Comparison of ENCODE assay signal across 1 cellular context in genomic region chr3:124867511-124867910, GRCh38.
TF ChIP-seq lines count a peak whose summit lies in the region.

No MANE protein-coding gene starts in this region.

TF ChIP-seq in IMR-90, 13 proteins besides CTCF, POLR2A, EP300 and RAD21 (continued from another document):
- TF ChIP-seq ELK1 (IDR thresholded peaks at IDR 0.05; ENCODE audit: borderline replicate concordance, low read depth, low read length) (no peak), RCOR1 (IDR thresholded peaks at IDR 0.05; ENCODE audit: insufficient replicate concordance, low read length) (no peak), MXI1 (IDR thresholded peaks at IDR 0.05; ENCODE audit: borderline replicate concordance, low read depth, low read length) (no peak), NFE2L2 (IDR thresholded peaks at IDR 0.05; ENCODE audit: low read depth, low read length) (no peak), RFX5 (IDR thresholded peaks at IDR 0.05; ENCODE audit: low read depth, low read length) (no peak), SMC3 (IDR thresholded peaks at IDR 0.05; ENCODE audit: low read depth, low read length) (no peak), FOS (IDR thresholded peaks at IDR 0.05; ENCODE audit: low read depth, low read length) (no peak), CEBPB (IDR thresholded peaks at IDR 0.05; ENCODE audit: low read depth, low read length) (no peak), BHLHE40 (IDR thresholded peaks at IDR 0.05; ENCODE audit: low read depth, low read length) (no peak), CHD1 (IDR thresholded peaks at IDR 0.05; ENCODE audit: low read depth, low read length) (no peak)
